ENCODE assay signal across 11 cellular contexts in genomic region chr1:241156231-241156965, GRCh38.
DNase-seq lines count a peak whose midpoint lies in the region; ATAC-seq and TF ChIP-seq lines count a peak whose summit lies in the region.
"Had no signal": no experiment of that assay in that cellular context is flagged by ENCODE, and none has a peak within 500 bp of the region (broad histone marks: within the 10 kb centered on the region; RNA-seq: fewer than 3 reads in every experiment).

No MANE protein-coding gene starts in this region.

- H3K4me1 Mint-ChIP-seq in stimulated activated naive B cell treated with anti-CD40 and anti-IgM and Interleukin-4, amounts not matched to agents 10 μg/mL and 1 μg/mL and 100 μg/mL, for 72 hours: peaks cover 0 to 5% of the 10 kb centered on the region in 2 donors

- peaks cover 3 to 4% of the 10 kb centered on the region in 2 donors for H3K9me3 Mint-ChIP-seq in stimulated activated naive B cell treated with anti-CD40 and anti-IgM and Interleukin-4, amounts not matched to agents 10 μg/mL and 1 μg/mL and 100 μg/mL, for 72 hours
- H3K9me3 Mint-ChIP-seq: neural crest cell had no signal

- H3K36me3 Mint-ChIP-seq in stimulated activated naive B cell treated with anti-CD40 and anti-IgM and Interleukin-4, amounts not matched to agents 10 μg/mL and 1 μg/mL and 100 μg/mL, for 72 hours: no peaks in the 10 kb centered on the region

- no peak overlapping the region for H3K27ac Mint-ChIP-seq in stimulated activated naive B cell treated with anti-CD40 and anti-IgM and Interleukin-4, amounts not matched to agents 10 μg/mL and 1 μg/mL and 100 μg/mL, for 72 hours

- TF ChIP-seq CTCF in foreskin keratinocyte (conservative IDR thresholded peaks at IDR 0.05): no peak

- no peak overlapping the region for H3K27ac ChIP-seq in foreskin keratinocyte

- H3K4me3 Mint-ChIP-seq in stimulated activated naive B cell treated with anti-CD40 and anti-IgM and Interleukin-4, amounts not matched to agents 10 μg/mL and 1 μg/mL and 100 μg/mL, for 72 hours: no peak overlapping the region
- H3K4me3 Mint-ChIP-seq: neural crest cell had no signal

- H3K4me1 ChIP-seq in foreskin keratinocyte: no peaks in the 10 kb centered on the region

- DNase-seq in NCI-H1417 (lab: John Stamatoyannopoulos, UW) (peak in 2 of 3 experiments; percentile 19 to 35), NCI-H1417 treated with DMSO at 0.1 percent for 48 hours (lab: John Stamatoyannopoulos, UW) (no peak), RKO (ENCODE audit: low spot score) (peak; percentile 58), foreskin keratinocyte (peak; percentile 31 to 66), NCI-H526 (lab: John Stamatoyannopoulos, UW) (no peak), CD1c-positive myeloid dendritic cell (ENCODE audit: extremely low spot score) (no peak)
- DNase-seq in stimulated activated naive B cell treated with anti-CD40 and anti-IgM and Interleukin-4, amounts not matched to agents 10 μg/mL and 1 μg/mL and 100 μg/mL, for 72 hours: no peak
- DNase-seq: 8988T had no signal

- H3K27me3 ChIP-seq in foreskin keratinocyte: no peaks in the 10 kb centered on the region

- no peaks in the 10 kb centered on the region for H3K27me3 Mint-ChIP-seq in stimulated activated naive B cell treated with anti-CD40 and anti-IgM and Interleukin-4, amounts not matched to agents 10 μg/mL and 1 μg/mL and 100 μg/mL, for 72 hours

- peak; percentile 98 for ATAC-seq in foreskin keratinocyte
- peak; percentile 56 to 65 for ATAC-seq in stimulated activated naive B cell treated with anti-CD40 and anti-IgM and Interleukin-4, amounts not matched to agents 10 μg/mL and 1 μg/mL and 100 μg/mL, for 72 hours (replicated peaks)
- ATAC-seq in GM18868 (IDR thresholded peaks at IDR 0.05; ENCODE audit: unreplicated experiment): no peak
- ATAC-seq: activated CD4-positive, CD25-positive, alpha-beta regulatory T cell treated with anti-CD3 and anti-CD28 coated beads, Interleukin-2, amount 50 U/mL, for 24 hours had no signal

Comparison
In these comparisons a context has a peak if more than half of its experiments do, and no peak if none do; other contexts are left out.
1. DNase-seq: peak in NCI-H1417 (2 of 3), RKO (single experiment) and foreskin keratinocyte (2 of 2); none in NCI-H1417 treated with DMSO at 0.1 percent for 48 hours (single experiment), stimulated activated naive B cell treated with anti-CD40 and anti-IgM and Interleukin-4, amounts not matched to agents 10 μg/mL and 1 μg/mL and 100 μg/mL, for 72 hours (single experiment), NCI-H526 (0 of 2) and CD1c-positive myeloid dendritic cell (single experiment).